ENCODE assay signal across 8 cellular contexts in the genomic region with DNA sequence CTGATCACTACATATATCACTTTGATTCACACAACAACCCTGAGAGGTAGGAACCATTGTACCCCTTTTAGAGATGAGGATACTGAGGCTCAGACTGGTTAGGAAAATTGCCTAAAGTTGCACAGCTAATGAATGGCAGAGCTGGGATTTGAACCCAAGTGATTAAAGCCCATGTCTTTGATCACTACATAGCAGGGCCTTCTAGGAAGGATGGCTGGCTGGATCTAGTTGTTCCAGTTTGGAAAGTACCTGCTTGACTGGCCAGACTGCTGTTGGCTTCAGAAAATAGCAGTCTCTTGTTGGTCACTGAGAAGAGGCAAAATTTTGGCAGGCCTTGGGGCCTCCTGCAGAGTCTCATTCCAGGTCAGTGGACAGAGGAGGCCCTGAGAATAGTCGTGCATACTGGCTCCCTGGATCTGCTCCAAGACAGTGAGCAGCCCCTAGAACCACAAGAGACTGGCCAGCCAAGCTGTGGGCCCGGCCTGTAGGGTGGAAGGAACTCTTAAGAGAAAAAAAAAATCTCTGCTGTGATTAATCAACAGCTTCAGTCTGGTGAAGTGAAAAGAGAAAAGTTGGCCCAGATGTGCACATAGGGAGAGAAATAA. TPM values are rescaled to one million over a fixed set of nuclear protein-coding genes. Genes with fewer than 3 reads are reported as not detected.
DNase-seq lines count a peak whose midpoint lies in the region; ATAC-seq lines count a peak whose summit lies in the region.

No MANE protein-coding gene starts in this region.

- no peak overlapping the region for H2AFZ ChIP-seq in GM23248

- peak overlapping the region; percentile 25 for H3K9ac ChIP-seq in GM23248

- H3F3A ChIP-seq in GM23248 (ENCODE audit: insufficient read depth) = peaks cover 26% of the 10 kb centered on the region; the same call in 1 of the 2 replicates

- no peak overlapping the region for H3K4me2 ChIP-seq in GM23248 (ENCODE audit: unreplicated experiment)

- no peaks in the 10 kb centered on the region for H3K27me3 ChIP-seq in GM23248 (replicated peaks; ENCODE audit: insufficient read depth)

- peak overlapping the region; percentile 68 for H3K27ac ChIP-seq in GM23248

- H3K4me1 ChIP-seq in GM23248 (ENCODE audit: insufficient read depth) = peaks cover 28% of the 10 kb centered on the region; the same call in 1 of the 2 replicates

- peaks cover 22% of the 10 kb centered on the region for H3K36me3 ChIP-seq in GM23248 (ENCODE audit: low read depth)

- no peaks in the 10 kb centered on the region; the same call in 1 of the 2 replicates for H4K20me1 ChIP-seq in GM23248 (ENCODE audit: insufficient read depth)

- in situ Hi-C loops in GM23248 (cut with MboI) = no loop called here

- 0 to 3% methylated on average over 2 of the region's 2 CpGs for WGBS in GM23248 (ENCODE audit: low coverage in 1 of 2, low lambda C conversion rate in 2 of 2, missing lambda C conversion rate in 2 of 2), 2 experiments

- ATAC-seq in left ventricle myocardium superior = peak; percentile 67
- no peak for ATAC-seq in GM18868 (IDR thresholded peaks at IDR 0.05; ENCODE audit: unreplicated experiment)

- DNase-seq in GM23248 (peak; percentile 87), amygdala (lab: John Stamatoyannopoulos, UW) (peak in 41 of 56 donors; percentile 10 to 86 (median 55)), left ventricle myocardium superior (peak; percentile 42), renal cortical epithelial cell (ENCODE audit: low read depth) (peak; percentile 97), SIG-M5 (lab: John Stamatoyannopoulos, UW) (no peak), NCI-H2227 treated with DMSO at 0.1 percent for 48 hours (lab: John Stamatoyannopoulos, UW) (no peak)
- DNase-seq in activated CD4-positive, alpha-beta T cell treated with anti-CD3 and anti-CD28 coated beads, Interleukin-2, amount 50 U/mL, for 1 hour = no peak

- H3K4me3 ChIP-seq in GM23248 = no peak overlapping the region

- no peaks in the 10 kb centered on the region for H3K9me2 ChIP-seq in GM23248 (ENCODE audit: insufficient read depth)

- no peaks in the 10 kb centered on the region for H3K9me3 ChIP-seq in GM23248 (ENCODE audit: low read depth)

- intact Hi-C loops in left ventricle myocardium superior (cut with micrococcal nuclease) = no loop called here

- H3K79me2 ChIP-seq in GM23248 (ENCODE audit: insufficient read depth) = peaks cover 90% of the 10 kb centered on the region

RNA-seq across cellular contexts. Expression of a gene that starts 17.5 kb away (rescaled TPM):
- total RNA-seq in GM23248 (2014; rRNA removed; shearing (Covaris generic)) = 13.3 and 15.9 TPM in 2 replicates
- polyA plus RNA-seq in GM23248 (2016; fragmentation: Nextera tagmentation; extraction: Ambion mirVana) = 21.7 and 22.3 TPM in 2 replicates
- total RNA-seq in left ventricle myocardium superior (15.1 TPM), renal cortical epithelial cell (6.8 and 14.3 TPM in 2 replicates)

Comparison
In these comparisons a context has a peak if more than half of its experiments do, and no peak if none do; other contexts are left out.
1. DNase-seq: peak in GM23248 (single experiment), amygdala (41 of 56), left ventricle myocardium superior (single experiment) and renal cortical epithelial cell (single experiment); none in SIG-M5 (single experiment), activated CD4-positive, alpha-beta T cell treated with anti-CD3 and anti-CD28 coated beads, Interleukin-2, amount 50 U/mL, for 1 hour (single experiment) and NCI-H2227 treated with DMSO at 0.1 percent for 48 hours (single experiment).